In genomic region chr4:86935833-86936721, GRCh38 we compare ENCODE assay signal across 8 cellular contexts. TPM values are rescaled to one million over a fixed set of nuclear protein-coding genes. Genes with fewer than 3 reads are reported as not detected.
A peak's percentile ranks its signal among the peaks of the same experiment; 100 is the strongest.
DNase-seq lines count a peak whose midpoint lies in the region; ATAC-seq, FAIRE-seq and TF ChIP-seq lines count a peak whose summit lies in the region.

No MANE protein-coding gene starts in this region.

- H3K9ac ChIP-seq in HepG2 (ENCODE audit: insufficient read depth, low read depth, low read length), result peak overlapping the region; percentile 91

- no peaks in the 10 kb centered on the region; a peak in 1 of 5 replicates for H3K27me3 ChIP-seq in HepG2 (ENCODE audit: control insufficient read depth in 1 of 2, insufficient read depth in 2 of 2, low read length in 2 of 2)

- TF ChIP-seq RAD21 in HepG2 (CRISPR knock-in tag; IDR thresholded peaks at IDR 0.05), result no peak

- intact Hi-C loops in HepG2 (cut with micrococcal nuclease; ENCODE audit: unreplicated experiment), result loop anchor here (1.0 to 5.0 kb wide), 4 partner anchors 43 to 171 kb away; no protein-coding TSS in a partner anchor

- peaks cover 53% of the 10 kb centered on the region for H3K79me2 ChIP-seq in HepG2 (ENCODE audit: insufficient read depth, low read length)

- in situ Hi-C loops in HepG2 (cut with HindIII; ENCODE audit: extremely low pct_ligation_motif_present, low pct_unique_long_range_greater_than_20kb), result loop anchor here (5.0 kb wide), 1 partner anchor 71 kb away; no protein-coding TSS in a partner anchor

- H3K9me3 ChIP-seq in HepG2 (ENCODE audit: low read length), result no peaks in the 10 kb centered on the region

- peak; percentile 74 for TF ChIP-seq POLR2A in GM12891 (IDR thresholded peaks at IDR 0.05; ENCODE audit: low read depth, low read length)
- TF ChIP-seq POLR2A in HepG2 (IDR thresholded peaks at IDR 0.05; ENCODE audit: insufficient read depth in 1 of 2, low read depth in 2 of 2, low read length in 2 of 2), result peak in 1 of 2 experiments; percentile 58; a peak in 3 of 4 replicates

- WGBS in HepG2 (ENCODE audit: low lambda C conversion rate), result under 1% methylated on average over 22 of the region's 36 CpGs

- CTCF ChIA-PET in HepG2 (lab: Yijun Ruan, JAX; ENCODE audit: low intra/inter-chr PET ratio, low total read pairs), result no interaction called here

- H3K36me3 ChIP-seq in HepG2 (replicated peaks in 1 of 2; ENCODE audit: control insufficient read depth in 1 of 2, insufficient read depth in 2 of 2, low read length in 2 of 2), result no peaks in the 10 kb centered on the region; a peak in 1 of 5 replicates

- peak; percentile 46 for DNase-seq in GM12891 (ENCODE audit: insufficient read length, low spot score)
- no peak for DNase-seq in HFF-Myc (ENCODE audit: extremely low read depth, low read depth)
- DNase-seq in NAMALWA (ENCODE audit: low spot score), result peak; percentile 95
- peak; percentile 65 for DNase-seq in activated CD4-positive, alpha-beta T cell treated with anti-CD3 and anti-CD28 coated beads for 1 hour
- peak; percentile 62 for DNase-seq in HepG2 (ENCODE audit: low spot score)
- DNase-seq in stimulated activated CD4-positive, alpha-beta T cell treated with anti-CD3 and anti-CD28 coated beads, TNF-alpha, amount 100 ng/mL, for 1 hour (ENCODE audit: low read depth in 3 of 3, low spot score in 1 of 3), result peak; percentile 43 to 59 (median 50)
- DNase-seq in NCI-H2196 (lab: John Stamatoyannopoulos, UW; ENCODE audit: unreplicated experiment), result no peak

- H3K4me3 ChIP-seq in HFF-Myc (replicated peaks; ENCODE audit: low read depth, low read length) (peak overlapping the region; percentile 67), HepG2 (replicated peaks in 1 of 3; ENCODE audit: insufficient read depth in 1 of 3, low read depth in 2 of 3, low read length in 3 of 3) (peak overlapping the region; percentile 80 to 96 (median 89))

- no peak overlapping the region for H2AFZ ChIP-seq in HepG2 (ENCODE audit: low read length)

- TF ChIP-seq CTCF in HFF-Myc (IDR thresholded peaks at IDR 0.05; ENCODE audit: low read depth, low read length, missing control alignments), result no peak
- 0 out of 2 replicates have a peak, but pooled peaks have one; percentile 13 for TF ChIP-seq CTCF in HepG2 (CRISPR knock-in tag; IDR thresholded peaks at IDR 0.05)

- H3K27ac ChIP-seq in cingulate gyrus (ENCODE audit: low read depth, low read length) (peak overlapping the region; percentile 87), HepG2 (ENCODE audit: extremely low read length, insufficient read depth, low read length) (peak overlapping the region; percentile 90)

- peak; percentile 77 for ATAC-seq in HepG2

- POLR2A ChIA-PET in HepG2 (lab: Yijun Ruan, JAX), result interaction anchor here (0.6 to 3.7 kb wide), 17 partner anchors 9 to 455 kb away, joined by 3 to 81 read pairs (median 10); partner anchors contain the start of gene HSD17B11

- FAIRE-seq in GM12891 (lab: Jason Lieb, UNC) (peak; percentile 88), HepG2 (lab: Jason Lieb, UNC) (peak; percentile 76)

- H3K4me1 ChIP-seq in HepG2 (ENCODE audit: insufficient read depth, low read length), result peaks cover 53% of the 10 kb centered on the region

- TF ChIP-seq EP300 in HepG2 (IDR thresholded peaks at IDR 0.05; ENCODE audit: low read depth in 2 of 2, low read length in 2 of 2), result peak in 1 of 2 experiments; percentile 82; a peak in 2 of 4 replicates
- TF ChIP-seq EP300 in HepG2 (CRISPR knock-in tag; IDR thresholded peaks at IDR 0.05; ENCODE audit: borderline replicate concordance), result no peak

- H4K20me1 ChIP-seq in HepG2 (ENCODE audit: insufficient read depth, low read length), result no peaks in the 10 kb centered on the region

- BruUV-seq in HepG2 (replicated peaks; lab: Mats Ljungman, UMichigan), result TSS peak; percentile 56

- H3K4me2 ChIP-seq in HepG2 (ENCODE audit: low read depth, low read length), result peak overlapping the region; percentile 78

TF ChIP-seq in GM12891, 5 proteins besides CTCF, POLR2A, EP300 and RAD21:
- TF ChIP-seq PAX5 (IDR thresholded peaks at IDR 0.05; ENCODE audit: insufficient read depth, low read length, severe bottlenecking) (no peak), POU2F2 (IDR thresholded peaks at IDR 0.05; ENCODE audit: low read depth, low read length) (no peak), SPI1 (IDR thresholded peaks at IDR 0.05; ENCODE audit: low read depth, low read length) (peak; percentile 20; the same call in 1 of the 2 replicates), TAF1 (IDR thresholded peaks at IDR 0.05; ENCODE audit: low read depth, low read length) (peak; percentile 25; the same call in 1 of the 2 replicates), POLR2AphosphoS5 (IDR thresholded peaks at IDR 0.05; ENCODE audit: low read depth, low read length) (peak; percentile 70; the same call in 1 of the 2 replicates)

TF ChIP-seq in HepG2, 621 proteins besides CTCF, POLR2A, EP300 and RAD21 (continues in another document):
- TF ChIP-seq GFI1 (CRISPR knock-in tag; IDR thresholded peaks at IDR 0.05; ENCODE audit: borderline replicate concordance), result peak; percentile 67; the same call in 1 of the 2 replicates
- no peak for TF ChIP-seq TCF12 (IDR thresholded peaks at IDR 0.05)
- TF ChIP-seq TCF12 (CRISPR knock-in tag; IDR thresholded peaks at IDR 0.05), result no peak
- TF ChIP-seq IKZF5 (CRISPR knock-in tag; IDR thresholded peaks at IDR 0.05), result peak; percentile 18; the same call in 1 of the 2 replicates
- TF ChIP-seq HNRNPLL (IDR thresholded peaks at IDR 0.05; ENCODE audit: low read depth, low read length, poor library complexity, severe bottlenecking), result no peak
- 0 out of 2 replicates have a peak, but pooled peaks have one; percentile 46 for TF ChIP-seq ZMAT3 (CRISPR knock-in tag; conservative IDR thresholded peaks at IDR 0.05)
- peak; percentile 26 for TF ChIP-seq KLF6 (CRISPR knock-in tag; IDR thresholded peaks at IDR 0.05)
- TF ChIP-seq ZBTB20 (CRISPR knock-in tag; IDR thresholded peaks at IDR 0.05; ENCODE audit: borderline replicate concordance, low read depth), result peak; percentile 15; the same call in 1 of the 2 replicates

RNA-seq across cellular contexts. Expression of gene AFF1, which starts 1.3 kb away (rescaled TPM):
- polyA plus RNA-seq in GM12891 (2012; ENCODE audit: low read depth, missing spikeins), result 17.2 TPM
- 15.9 and 19.6 TPM in 2 replicates for total RNA-seq in HepG2 (2016; rRNA removed; fragmentation: Illumina TruSeq; extraction: Trizol)
- 65.4 and 76.1 TPM in 2 replicates for total RNA-seq in HepG2 (2016; cell fraction: cytosol; rRNA removed; fragmentation: Illumina TruSeq; extraction: Trizol; ENCODE audit: low read depth)
- total RNA-seq in HepG2 (2016; cell fraction: insoluble cytoplasmic fraction; rRNA removed; fragmentation: Illumina TruSeq; extraction: Trizol), result 14.5 and 14.6 TPM in 2 replicates
- total RNA-seq in HepG2 (2016; cell fraction: membrane; rRNA removed; fragmentation: Illumina TruSeq; extraction: Trizol), result 51.6 and 53.5 TPM in 2 replicates
- 25.2 and 33.9 TPM in 2 replicates for total RNA-seq in HepG2 (2016; cell fraction: nucleus; rRNA removed; fragmentation: Illumina TruSeq; extraction: Trizol)
- 13.8 and 15.5 TPM in 2 replicates for polyA plus RNA-seq in HepG2 (2011; rRNA removed)
- 7.7 and 8.8 TPM in 2 replicates for polyA plus RNA-seq in HepG2 (2011; cell fraction: cytosol; rRNA removed)
- 33.4 and 42.0 TPM in 2 replicates for polyA plus RNA-seq in HepG2 (2011; cell fraction: nucleus; rRNA removed)
- polyA plus RNA-seq in HepG2 (2012), result 13.2 and 14.7 TPM in 2 replicates
- polyA plus RNA-seq in HepG2 (2016; cell fraction: cytosol; fragmentation: Illumina TruSeq; extraction: Trizol; ENCODE audit: low read depth), result 1.8 TPM in 2 replicates
- 10.9 and 12.7 TPM in 2 replicates for polyA plus RNA-seq in HepG2 (2016; cell fraction: insoluble cytoplasmic fraction; fragmentation: Illumina TruSeq; extraction: Trizol; ENCODE audit: low read depth)
- 1.7 and 2.9 TPM in 2 replicates for polyA plus RNA-seq in HepG2 (2016; cell fraction: membrane; fragmentation: Illumina TruSeq; extraction: Trizol; ENCODE audit: low read depth)
- 16.5 and 19.7 TPM in 2 replicates for polyA plus RNA-seq in HepG2 (2016; cell fraction: nucleus; fragmentation: Illumina TruSeq; extraction: Trizol; ENCODE audit: insufficient read depth, low read depth)
- polyA minus RNA-seq in HepG2 (2011; rRNA and poly(A)+ RNA removed; ENCODE audit: low replicate concordance), result 65.4 and 78.4 TPM in 2 replicates
- polyA minus RNA-seq in HepG2 (2011; cell fraction: cytosol; rRNA and poly(A)+ RNA removed), result 32.3 and 37.4 TPM in 2 replicates
- polyA minus RNA-seq in HepG2 (2011; cell fraction: nucleus; rRNA and poly(A)+ RNA removed), result 92.7 and 94.2 TPM in 2 replicates

RNA-seq across cellular contexts. Expression of gene C4orf36, which starts 43.9 kb away (rescaled TPM):
- polyA plus RNA-seq in GM12891 (2012; ENCODE audit: low read depth, missing spikeins), result not detected
- total RNA-seq in HepG2 (2016; rRNA removed; fragmentation: Illumina TruSeq; extraction: Trizol), result not detected in 2 replicates
- 0.44 TPM in 1 of 2 replicates, not detected in the other for total RNA-seq in HepG2 (2016; cell fraction: cytosol; rRNA removed; fragmentation: Illumina TruSeq; extraction: Trizol; ENCODE audit: low read depth)
- total RNA-seq in HepG2 (2016; cell fraction: insoluble cytoplasmic fraction; rRNA removed; fragmentation: Illumina TruSeq; extraction: Trizol), result not detected in 2 replicates
- total RNA-seq in HepG2 (2016; cell fraction: membrane; rRNA removed; fragmentation: Illumina TruSeq; extraction: Trizol), result 0.40 TPM in 1 of 2 replicates, not detected in the other
- not detected in 2 replicates for total RNA-seq in HepG2 (2016; cell fraction: nucleus; rRNA removed; fragmentation: Illumina TruSeq; extraction: Trizol)
- 0.25 and 0.63 TPM in 2 replicates for polyA plus RNA-seq in HepG2 (2011; rRNA removed)
- 0.12 and 0.15 TPM in 2 replicates for polyA plus RNA-seq in HepG2 (2011; cell fraction: cytosol; rRNA removed)
- polyA plus RNA-seq in HepG2 (2011; cell fraction: nucleus; rRNA removed), result not detected in 2 replicates
- polyA plus RNA-seq in HepG2 (2012), result 0.19 TPM in 1 of 2 replicates, not detected in the other
- polyA plus RNA-seq in HepG2 (2016; cell fraction: cytosol; fragmentation: Illumina TruSeq; extraction: Trizol; ENCODE audit: low read depth), result 0.60 and 0.75 TPM in 2 replicates
- polyA plus RNA-seq in HepG2 (2016; cell fraction: insoluble cytoplasmic fraction; fragmentation: Illumina TruSeq; extraction: Trizol; ENCODE audit: low read depth), result not detected in 2 replicates
- polyA plus RNA-seq in HepG2 (2016; cell fraction: membrane; fragmentation: Illumina TruSeq; extraction: Trizol; ENCODE audit: low read depth), result 0.40 and 0.87 TPM in 2 replicates
- polyA plus RNA-seq in HepG2 (2016; cell fraction: nucleus; fragmentation: Illumina TruSeq; extraction: Trizol; ENCODE audit: insufficient read depth, low read depth), result not detected in 2 replicates
- polyA minus RNA-seq in HepG2 (2011; rRNA and poly(A)+ RNA removed; ENCODE audit: low replicate concordance), result 1.2 TPM in 1 of 2 replicates, not detected in the other
- not detected in 2 replicates for polyA minus RNA-seq in HepG2 (2011; cell fraction: cytosol; rRNA and poly(A)+ RNA removed)
- polyA minus RNA-seq in HepG2 (2011; cell fraction: nucleus; rRNA and poly(A)+ RNA removed), result not detected in 2 replicates

Comparison
In these comparisons a context has a peak if more than half of its experiments do, and no peak if none do; other contexts are left out.
1. DNase-seq: peak in GM12891 (single experiment), NAMALWA (single experiment), activated CD4-positive, alpha-beta T cell treated with anti-CD3 and anti-CD28 coated beads for 1 hour (single experiment), HepG2 (single experiment) and stimulated activated CD4-positive, alpha-beta T cell treated with anti-CD3 and anti-CD28 coated beads, TNF-alpha, amount 100 ng/mL, for 1 hour (3 of 3); none in HFF-Myc (single experiment) and NCI-H2196 (single experiment).